ENCODE assay signal across 1 cellular context in the genomic region with DNA sequence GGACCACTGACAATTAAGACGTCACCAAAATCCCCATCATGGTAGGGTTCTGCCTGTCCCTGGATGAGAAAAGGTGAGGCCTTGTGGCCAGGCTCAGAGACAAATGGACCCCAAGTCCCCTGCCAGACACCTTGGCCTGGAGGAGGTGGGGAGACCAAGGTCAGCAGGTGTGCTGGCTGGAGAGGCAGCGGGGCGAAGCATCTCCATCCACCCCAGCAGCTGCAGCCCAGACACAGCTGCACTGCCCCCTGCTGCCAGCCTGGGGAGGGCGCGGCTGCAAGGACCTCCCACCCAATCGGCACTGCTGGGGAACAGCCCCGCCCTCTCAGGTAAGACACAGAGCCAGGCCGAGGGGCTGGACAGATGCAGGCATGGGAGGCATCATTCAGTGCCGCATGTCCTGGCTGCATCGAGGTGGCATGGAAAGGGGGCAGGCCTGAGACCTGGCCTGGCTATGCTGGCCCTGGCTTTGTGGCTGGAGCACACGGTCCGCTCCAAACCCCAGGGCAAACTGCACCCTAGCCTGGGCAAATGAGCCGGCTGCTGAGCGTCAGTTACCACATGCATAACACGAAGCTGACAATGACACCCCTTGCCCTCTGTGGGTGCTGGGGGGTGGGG.
A peak's percentile ranks its signal among the peaks of the same experiment; 100 is the strongest.
TF ChIP-seq lines count a peak whose summit lies in the region.

No MANE protein-coding gene starts in this region.

TF ChIP-seq in HepG2, 621 proteins besides CTCF, POLR2A, EP300 and RAD21 (continued from another document):
- TF ChIP-seq ZBTB4 (CRISPR knock-in tag; IDR thresholded peaks at IDR 0.05; ENCODE audit: borderline replicate concordance): 0 out of 2 replicates have a peak, but pooled peaks have one; percentile 50
- TF ChIP-seq RBM22 (optimal IDR thresholded peaks at IDR 0.05; ENCODE audit: low read length): peak; percentile 77
- TF ChIP-seq GABPB1 (CRISPR knock-in tag; IDR thresholded peaks at IDR 0.05): peak; percentile 46; the same call in 1 of the 2 replicates
- TF ChIP-seq CBFB (CRISPR knock-in tag; IDR thresholded peaks at IDR 0.05): no peak
- TF ChIP-seq NR3C1 (CRISPR knock-in tag; IDR thresholded peaks at IDR 0.05): no peak
- TF ChIP-seq TAF15 (IDR thresholded peaks at IDR 0.05; ENCODE audit: low read depth, low read length, poor library complexity, severe bottlenecking): peak; percentile 81
- no peak for TF ChIP-seq RXRB (CRISPR knock-in tag; IDR thresholded peaks at IDR 0.05; ENCODE audit: borderline replicate concordance)
- TF ChIP-seq, protein P1, sequence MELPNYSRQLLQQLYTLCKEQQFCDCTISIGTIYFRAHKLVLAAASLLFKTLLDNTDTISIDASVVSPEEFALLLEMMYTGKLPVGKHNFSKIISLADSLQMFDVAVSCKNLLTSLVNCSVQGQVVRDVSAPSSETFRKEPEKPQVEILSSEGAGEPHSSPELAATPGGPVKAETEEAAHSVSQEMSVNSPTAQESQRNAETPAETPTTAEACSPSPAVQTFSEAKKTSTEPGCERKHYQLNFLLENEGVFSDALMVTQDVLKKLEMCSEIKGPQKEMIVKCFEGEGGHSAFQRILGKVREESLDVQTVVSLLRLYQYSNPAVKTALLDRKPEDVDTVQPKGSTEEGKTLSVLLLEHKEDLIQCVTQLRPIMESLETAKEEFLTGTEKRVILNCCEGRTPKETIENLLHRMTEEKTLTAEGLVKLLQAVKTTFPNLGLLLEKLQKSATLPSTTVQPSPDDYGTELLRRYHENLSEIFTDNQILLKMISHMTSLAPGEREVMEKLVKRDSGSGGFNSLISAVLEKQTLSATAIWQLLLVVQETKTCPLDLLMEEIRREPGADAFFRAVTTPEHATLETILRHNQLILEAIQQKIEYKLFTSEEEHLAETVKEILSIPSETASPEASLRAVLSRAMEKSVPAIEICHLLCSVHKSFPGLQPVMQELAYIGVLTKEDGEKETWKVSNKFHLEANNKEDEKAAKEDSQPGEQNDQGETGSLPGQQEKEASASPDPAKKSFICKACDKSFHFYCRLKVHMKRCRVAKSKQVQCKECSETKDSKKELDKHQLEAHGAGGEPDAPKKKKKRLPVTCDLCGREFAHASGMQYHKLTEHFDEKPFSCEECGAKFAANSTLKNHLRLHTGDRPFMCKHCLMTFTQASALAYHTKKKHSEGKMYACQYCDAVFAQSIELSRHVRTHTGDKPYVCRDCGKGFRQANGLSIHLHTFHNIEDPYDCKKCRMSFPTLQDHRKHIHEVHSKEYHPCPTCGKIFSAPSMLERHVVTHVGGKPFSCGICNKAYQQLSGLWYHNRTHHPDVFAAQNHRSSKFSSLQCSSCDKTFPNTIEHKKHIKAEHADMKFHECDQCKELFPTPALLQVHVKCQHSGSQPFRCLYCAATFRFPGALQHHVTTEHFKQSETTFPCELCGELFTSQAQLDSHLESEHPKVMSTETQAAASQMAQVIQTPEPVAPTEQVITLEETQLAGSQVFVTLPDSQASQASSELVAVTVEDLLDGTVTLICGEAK (IDR thresholded peaks at IDR 0.05): no peak
- TF ChIP-seq, protein P1 (CRISPR knock-in tag; IDR thresholded peaks at IDR 0.05): no peak
- TF ChIP-seq, protein P2, sequence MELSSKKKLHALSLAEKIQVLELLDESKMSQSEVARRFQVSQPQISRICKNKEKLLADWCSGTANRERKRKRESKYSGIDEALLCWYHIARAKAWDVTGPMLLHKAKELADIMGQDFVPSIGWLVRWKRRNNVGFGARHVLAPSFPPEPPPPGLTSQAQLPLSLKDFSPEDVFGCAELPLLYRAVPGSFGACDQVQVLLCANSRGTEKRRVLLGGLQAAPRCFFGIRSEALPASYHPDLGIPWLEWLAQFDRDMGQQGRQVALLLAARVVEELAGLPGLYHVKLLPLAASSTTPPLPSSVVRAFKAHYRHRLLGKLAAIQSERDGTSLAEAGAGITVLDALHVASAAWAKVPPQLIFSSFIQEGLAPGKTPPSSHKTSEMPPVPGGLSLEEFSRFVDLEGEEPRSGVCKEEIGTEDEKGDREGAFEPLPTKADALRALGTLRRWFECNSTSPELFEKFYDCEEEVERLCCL (CRISPR knock-in tag; IDR thresholded peaks at IDR 0.05; ENCODE audit: borderline replicate concordance): no peak
- no peak for TF ChIP-seq NR2F6 (IDR thresholded peaks at IDR 0.05)
- TF ChIP-seq NR2F6 (CRISPR knock-in tag; IDR thresholded peaks at IDR 0.05): peak; percentile 12; the same call in 1 of the 2 replicates
- TF ChIP-seq KLF9 (CRISPR knock-in tag; IDR thresholded peaks at IDR 0.05; ENCODE audit: low read depth): no peak
- peak; percentile 22 for TF ChIP-seq ZEB1 (IDR thresholded peaks at IDR 0.05; ENCODE audit: insufficient replicate concordance, low read depth)
- TF ChIP-seq, protein P3, sequence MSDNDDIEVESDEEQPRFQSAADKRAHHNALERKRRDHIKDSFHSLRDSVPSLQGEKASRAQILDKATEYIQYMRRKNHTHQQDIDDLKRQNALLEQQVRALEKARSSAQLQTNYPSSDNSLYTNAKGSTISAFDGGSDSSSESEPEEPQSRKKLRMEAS (IDR thresholded peaks at IDR 0.05): peak; percentile 14; the same call in 1 of the 2 replicates
- TF ChIP-seq SALL1 (CRISPR knock-in tag; IDR thresholded peaks at IDR 0.05): peak; percentile 27; the same call in 1 of the 2 replicates
- TF ChIP-seq MTF2 (CRISPR knock-in tag; IDR thresholded peaks at IDR 0.05; ENCODE audit: borderline replicate concordance): no peak
- TF ChIP-seq SRSF9 (IDR thresholded peaks at IDR 0.05; ENCODE audit: borderline replicate concordance, insufficient read depth, low read depth, low read length, poor library complexity, severe bottlenecking): no peak
- TF ChIP-seq SP4 (CRISPR knock-in tag; IDR thresholded peaks at IDR 0.05): peak; percentile 36; the same call in 1 of the 2 replicates
- peak; percentile 80; the same call in 1 of the 2 replicates for TF ChIP-seq ZNF768 (CRISPR knock-in tag; IDR thresholded peaks at IDR 0.05)
- no peak for TF ChIP-seq MAZ (IDR thresholded peaks at IDR 0.05; ENCODE audit: borderline replicate concordance, low read depth, low read length)
- 0 out of 2 replicates have a peak, but pooled peaks have one; percentile 57 for TF ChIP-seq MAZ (CRISPR knock-in tag; IDR thresholded peaks at IDR 0.05; ENCODE audit: low read depth)
- 0 out of 2 replicates have a peak, but pooled peaks have one; percentile 36 for TF ChIP-seq HNF1B (CRISPR knock-in tag; IDR thresholded peaks at IDR 0.05)
- TF ChIP-seq KLF12 (CRISPR knock-in tag; IDR thresholded peaks at IDR 0.05; ENCODE audit: borderline replicate concordance): peak; percentile 57; the same call in 1 of the 2 replicates
- no peak for TF ChIP-seq DZIP1 (CRISPR knock-in tag; IDR thresholded peaks at IDR 0.05)
- TF ChIP-seq RXRA (CRISPR knock-in tag; IDR thresholded peaks at IDR 0.05): peak; percentile 39; the same call in 1 of the 2 replicates
- no peak for TF ChIP-seq NONO (IDR thresholded peaks at IDR 0.05)
- TF ChIP-seq NONO (CRISPR knock-in tag; conservative IDR thresholded peaks at IDR 0.05): peak; percentile 55; the same call in 1 of the 2 replicates
- 0 out of 2 replicates have a peak, but pooled peaks have one; percentile 41 for TF ChIP-seq TSC22D2 (CRISPR knock-in tag; IDR thresholded peaks at IDR 0.05; ENCODE audit: borderline replicate concordance)
- TF ChIP-seq STAG1 (CRISPR knock-in tag; IDR thresholded peaks at IDR 0.05): peak; percentile 81
- TF ChIP-seq SMYD3 (CRISPR knock-in tag; IDR thresholded peaks at IDR 0.05): no peak
